ENCODE assay signal across 8 cellular contexts in genomic region chr5:40798012-40798855, GRCh38. TPM values are rescaled to one million over a fixed set of nuclear protein-coding genes. Genes with fewer than 3 reads are reported as not detected.
DNase-seq lines count a peak whose midpoint lies in the region; ATAC-seq, FAIRE-seq and TF ChIP-seq lines count a peak whose summit lies in the region.

PRKAA1 (minus strand) TSS chr5:40798374; CDS start chr5:40798189, 185 bp downstream.

- peak within 1 kb of the TSS; percentile 90 for H3K27ac ChIP-seq in HUES6 (ENCODE audit: low read depth, low read length)

- peaks cover 12% of the 10 kb centered on the region for H3K4me1 ChIP-seq in HUES6 (ENCODE audit: control insufficient read depth, insufficient read depth, low read length)
- H3K4me1 ChIP-seq in NT2/D1 (ENCODE audit: insufficient read depth, insufficient read length): no peaks in the 10 kb centered on the region
- H3K4me1 ChIP-seq in endocrine pancreas (ENCODE audit: control insufficient read depth, insufficient read depth, low read length): peaks cover 16% of the 10 kb centered on the region

- H3K27me3 Mint-ChIP-seq in activated CD8-positive, alpha-beta memory T cell treated with anti-CD3 and anti-CD28 coated beads, Interleukin-2, amount 10 ng/mL, durations not matched to agents 7 days and 5 days: peaks cover 8% of the 10 kb centered on the region

- peaks cover 39% of the 10 kb centered on the region for H3K4me1 Mint-ChIP-seq in activated CD8-positive, alpha-beta memory T cell treated with anti-CD3 and anti-CD28 coated beads, Interleukin-2, amount 10 ng/mL, durations not matched to agents 7 days and 5 days

- H3K9ac ChIP-seq in HUES6 (ENCODE audit: low read length): peak within 1 kb of the TSS; percentile 97
- peak within 1 kb of the TSS; percentile 89 for H3K9ac ChIP-seq in NT2/D1 (ENCODE audit: insufficient read length, low read depth)
- peak within 1 kb of the TSS; percentile 79 for H3K9ac ChIP-seq in endocrine pancreas (ENCODE audit: control insufficient read depth, insufficient read depth, low read length)

- ATAC-seq in GM21447 (IDR thresholded peaks at IDR 0.05; ENCODE audit: unreplicated experiment): peak; percentile 84
- ATAC-seq in activated CD8-positive, alpha-beta memory T cell treated with anti-CD3 and anti-CD28 coated beads, Interleukin-2, amount 10 ng/mL, durations not matched to agents 7 days and 5 days: peak; percentile 95

- peak; percentile 40 for DNase-seq in D721Med (ENCODE audit: insufficient read length, low spot score)
- peak; percentile 72 for DNase-seq in NT2/D1 (ENCODE audit: low read depth, low spot score)
- DNase-seq in activated CD8-positive, alpha-beta memory T cell treated with anti-CD3 and anti-CD28 coated beads, Interleukin-2, amount 10 ng/mL, durations not matched to agents 7 days and 5 days: peak; percentile 92
- peak; percentile 96 for DNase-seq in mesenteric fat pad (ENCODE audit: low spot score)
- DNase-seq in stimulated activated CD8-positive, alpha-beta memory T cell treated with anti-CD3 and anti-CD28 coated beads, Interleukin-15, amount 100 ng/mL, for 24 hours (ENCODE audit: low read depth): peak; percentile 67

- peak; percentile 48 for TF ChIP-seq CTCF in D721Med (IDR thresholded peaks at IDR 0.05; ENCODE audit: insufficient read depth, missing control alignments)

- H3K4me3 ChIP-seq in HUES6 (ENCODE audit: low read depth, low read length) (peak within 1 kb of the TSS; percentile 97), NT2/D1 (ENCODE audit: insufficient read length, low read depth) (peak within 1 kb of the TSS; percentile 80), endocrine pancreas (ENCODE audit: control insufficient read depth, insufficient read depth, low read length) (peak within 1 kb of the TSS; percentile 93)

- CTCF ChIA-PET in activated CD8-positive, alpha-beta memory T cell treated with anti-CD3 and anti-CD28 coated beads, Interleukin-2, amount 10 ng/mL, durations not matched to agents 7 days and 5 days (lab: Charles Lee): interaction anchor here (0.8 to 1.5 kb wide), 7 partner anchors 10 to 246 kb away, joined by 3 to 5 read pairs (median 3); no protein-coding TSS in a partner anchor

- H3K9me3 ChIP-seq in HUES6 (ENCODE audit: control insufficient read depth, insufficient read depth, low read depth, low read length): no peaks in the 10 kb centered on the region
- no peaks in the 10 kb centered on the region for H3K9me3 ChIP-seq in NT2/D1 (ENCODE audit: insufficient read depth, low read length)
- H3K9me3 ChIP-seq in endocrine pancreas (ENCODE audit: control insufficient read depth, low read length): no peaks in the 10 kb centered on the region

- no peaks in the 10 kb centered on the region for H3K9me3 Mint-ChIP-seq in activated CD8-positive, alpha-beta memory T cell treated with anti-CD3 and anti-CD28 coated beads, Interleukin-2, amount 10 ng/mL, durations not matched to agents 7 days and 5 days (ENCODE audit: low read depth)

- H3K27ac Mint-ChIP-seq in activated CD8-positive, alpha-beta memory T cell treated with anti-CD3 and anti-CD28 coated beads, Interleukin-2, amount 10 ng/mL, durations not matched to agents 7 days and 5 days: peak within 1 kb of the TSS; percentile 87

- H3K4me3 Mint-ChIP-seq in activated CD8-positive, alpha-beta memory T cell treated with anti-CD3 and anti-CD28 coated beads, Interleukin-2, amount 10 ng/mL, durations not matched to agents 7 days and 5 days: peak within 1 kb of the TSS; percentile 81

- H3K36me3 Mint-ChIP-seq in activated CD8-positive, alpha-beta memory T cell treated with anti-CD3 and anti-CD28 coated beads, Interleukin-2, amount 10 ng/mL, durations not matched to agents 7 days and 5 days: peaks cover 21% of the 10 kb centered on the region

- no peak for FAIRE-seq in D721Med (lab: Jason Lieb, UNC)

- no peaks in the 10 kb centered on the region for H3K27me3 ChIP-seq in HUES6 (ENCODE audit: control insufficient read depth, insufficient read depth, low read length)
- H3K27me3 ChIP-seq in NT2/D1 (ENCODE audit: insufficient read depth, insufficient read length): no peaks in the 10 kb centered on the region
- H3K27me3 ChIP-seq in endocrine pancreas (ENCODE audit: control insufficient read depth, insufficient read depth, low read length): no peaks in the 10 kb centered on the region

- H3K36me3 ChIP-seq in HUES6 (ENCODE audit: control insufficient read depth, insufficient read depth, low read length) (peaks cover 6% of the 10 kb centered on the region; the same call in 1 of the 2 replicates), NT2/D1 (ENCODE audit: insufficient read depth, insufficient read length, low read length) (peaks cover 7% of the 10 kb centered on the region), endocrine pancreas (ENCODE audit: control insufficient read depth, insufficient read depth, low read length) (no peaks in the 10 kb centered on the region)

RNA-seq across cellular contexts. Expression of gene PRKAA1, which starts in this region (rescaled TPM):
- total RNA-seq in activated CD8-positive, alpha-beta memory T cell treated with anti-CD3 and anti-CD28 coated beads, Interleukin-2, amount 10 ng/mL, durations not matched to agents 7 days and 5 days: 10 to 100 TPM; 64.6 to 76.8 TPM
- 83.9 TPM for total RNA-seq in mesenteric fat pad

Comparison
In these comparisons a context has a peak if more than half of its experiments do, and no peak if none do; other contexts are left out.
1. Peak in every context shown above with its lines: DNase-seq, ATAC-seq, H3K4me3 ChIP-seq and H3K27ac ChIP-seq.
2. DNase-seq: peak in every context shown above with its lines; median percentile 96 in mesenteric fat pad; 92 in activated CD8-positive, alpha-beta memory T cell treated with anti-CD3 and anti-CD28 coated beads, Interleukin-2, amount 10 ng/mL, durations not matched to agents 7 days and 5 days; 72 in NT2/D1; 67 in stimulated activated CD8-positive, alpha-beta memory T cell treated with anti-CD3 and anti-CD28 coated beads, Interleukin-15, amount 100 ng/mL, for 24 hours; 40 in D721Med.